ENCODE assay signal across 8 cellular contexts in the genomic region with DNA sequence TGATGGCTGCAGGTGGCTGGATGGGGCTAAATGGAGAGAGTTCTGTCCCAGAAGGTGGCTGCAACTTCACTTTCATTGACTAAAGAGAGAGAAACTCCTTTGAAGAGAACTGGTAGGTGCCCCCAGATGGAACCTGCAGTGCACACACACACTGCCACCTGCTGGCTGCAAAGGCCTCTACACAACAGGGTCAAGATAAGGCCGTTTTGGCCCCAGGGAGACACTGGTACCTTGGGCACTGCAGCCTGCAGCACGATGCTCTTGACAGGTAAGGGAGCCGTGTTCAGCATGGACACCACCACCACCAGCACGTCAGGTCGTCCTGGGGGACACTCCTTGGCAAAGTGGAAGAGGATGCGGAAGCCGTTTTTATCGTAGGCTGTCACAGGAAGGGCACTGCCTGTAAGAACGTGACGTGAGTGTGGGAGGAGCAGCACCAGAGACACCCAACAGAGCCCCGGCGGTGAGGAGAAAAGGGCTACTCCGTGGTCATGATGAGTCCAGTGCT. TPM values are rescaled to one million over a fixed set of nuclear protein-coding genes. Genes with fewer than 3 reads are reported as not detected.
A peak's percentile ranks its signal among the peaks of the same experiment; 100 is the strongest.
DNase-seq lines count a peak whose midpoint lies in the region; ATAC-seq, FAIRE-seq and TF ChIP-seq lines count a peak whose summit lies in the region.

No MANE protein-coding gene starts in this region.

- H3K36me3 ChIP-seq in A673 (ENCODE audit: insufficient read depth, low read length, poor library complexity, severe bottlenecking) (peaks cover 91% of the 10 kb centered on the region), WERI-Rb-1 (peaks cover 97% of the 10 kb centered on the region), bronchial epithelial cell (ENCODE audit: control insufficient read depth, insufficient read depth, low read length) (peaks cover 53% of the 10 kb centered on the region)

- no peak overlapping the region for H3K27ac ChIP-seq in A673 (ENCODE audit: low read depth, low read length, poor library complexity, severe bottlenecking)
- H3K27ac ChIP-seq in WERI-Rb-1: peak overlapping the region; percentile 22; the same call in 1 of the 2 replicates

- peak; percentile 53 for ATAC-seq in GM18498 (IDR thresholded peaks at IDR 0.05; ENCODE audit: unreplicated experiment)
- ATAC-seq in GM19397 (IDR thresholded peaks at IDR 0.05; ENCODE audit: unreplicated experiment): no peak

- no peaks in the 10 kb centered on the region for H3K9me3 ChIP-seq in A673 (ENCODE audit: low read depth, low read length, poor library complexity, severe bottlenecking)
- H3K9me3 ChIP-seq in WERI-Rb-1 (ENCODE audit: severe bottlenecking): no peaks in the 10 kb centered on the region

- intact Hi-C loops in A673 (cut with micrococcal nuclease; ENCODE audit: unreplicated experiment): no loop called here

- TF ChIP-seq CTCF in A673 (conservative IDR thresholded peaks at IDR 0.05; ENCODE audit: low read depth, low read length) (peak; percentile 92), WERI-Rb-1 (IDR thresholded peaks at IDR 0.05; ENCODE audit: low read depth, low read length) (peak; percentile 97), bronchial epithelial cell (IDR thresholded peaks at IDR 0.05; ENCODE audit: insufficient read depth, low read length, severe bottlenecking) (peak; percentile 87)

- H3K27me3 ChIP-seq in A673 (replicated peaks; ENCODE audit: insufficient read depth, low read depth, low read length, poor library complexity) (no peaks in the 10 kb centered on the region), WERI-Rb-1 (ENCODE audit: insufficient read depth, low read depth, severe bottlenecking) (no peaks in the 10 kb centered on the region), bronchial epithelial cell (ENCODE audit: control insufficient read depth, insufficient read depth, low read length) (no peaks in the 10 kb centered on the region)

- POLR2A ChIA-PET in A673 (lab: Charles Lee; ENCODE audit: low non-redundant PET): interaction anchor here (0.7 kb wide), 1 partner anchor 18 kb away, joined by 6 read pairs; no protein-coding TSS in a partner anchor

- DNase-seq in A673 (ENCODE audit: low spot score): peak; percentile 80
- peak; percentile 60 for DNase-seq in NCI-H2196 (lab: John Stamatoyannopoulos, UW; ENCODE audit: unreplicated experiment)
- DNase-seq in WERI-Rb-1: peak; percentile 81
- peak; percentile 57 for DNase-seq in bronchial epithelial cell (ENCODE audit: low read depth)
- DNase-seq in kidney glomerular epithelial cell (lab: John Stamatoyannopoulos, UW): peak; percentile 31
- peak; percentile 44 to 47 for DNase-seq in stimulated activated CD4-positive, alpha-beta T cell treated with anti-CD3 and anti-CD28 coated beads, Interleukin-4, amount 100 ng/mL, for 48 hours (ENCODE audit: low read depth in 2 of 2)

- CTCF ChIA-PET in A673 (lab: Charles Lee): interaction anchor here (1.8 kb wide), 1 partner anchor 125 kb away, joined by 6 read pairs; no protein-coding TSS in a partner anchor

- no TSS peak for BruUV-seq in A673 (replicated peaks; lab: Mats Ljungman, UMichigan)

- H3K4me3 ChIP-seq in A673 (ENCODE audit: low read depth, low read length, poor library complexity, severe bottlenecking): no peak overlapping the region
- H3K4me3 ChIP-seq in WERI-Rb-1 (ENCODE audit: low read depth, low read length): no peak overlapping the region
- H3K4me3 ChIP-seq in bronchial epithelial cell (ENCODE audit: low read depth, low read length): no peak overlapping the region

- no peak for FAIRE-seq in bronchial epithelial cell (lab: Jason Lieb, UNC)

- peaks cover 6% of the 10 kb centered on the region for H3K4me1 ChIP-seq in A673 (ENCODE audit: insufficient read depth, low read length, poor library complexity, severe bottlenecking)

RNA-seq across cellular contexts. Expression of a gene that starts 22.7 kb away (rescaled TPM):
- 52.7 and 55.8 TPM in 2 replicates for total RNA-seq in A673 (2021)
- total RNA-seq in bronchial epithelial cell: 14.5 and 14.7 TPM in 2 replicates

RNA-seq across cellular contexts. Expression of a gene that starts 22.9 kb away (rescaled TPM):
- total RNA-seq in A673 (2021) (103 and 105 TPM in 2 replicates), bronchial epithelial cell (83.3 and 83.5 TPM in 2 replicates)

RNA-seq across cellular contexts. Expression of a gene that starts 32.3 kb away (rescaled TPM):
- total RNA-seq in A673 (2021) (14.7 and 22.4 TPM in 2 replicates), bronchial epithelial cell (30.0 and 36.4 TPM in 2 replicates)

RNA-seq across cellular contexts. Expression of a gene that starts 33.3 kb away (rescaled TPM):
- total RNA-seq in A673 (2021) (140 and 156 TPM in 2 replicates), bronchial epithelial cell (21.4 and 22.4 TPM in 2 replicates)

RNA-seq across cellular contexts. Expression of a gene that starts 50.5 kb away (rescaled TPM):
- total RNA-seq in A673 (2021): 40.0 and 45.0 TPM in 2 replicates
- 10.2 and 12.1 TPM in 2 replicates for total RNA-seq in bronchial epithelial cell

Comparison
In these comparisons a context has a peak if more than half of its experiments do, and no peak if none do; other contexts are left out.
1. DNase-seq: peak in every context shown above with its lines; median percentile 81 in WERI-Rb-1; 80 in A673; 60 in NCI-H2196; 57 in bronchial epithelial cell; 46 in stimulated activated CD4-positive, alpha-beta T cell treated with anti-CD3 and anti-CD28 coated beads, Interleukin-4, amount 100 ng/mL, for 48 hours; 31 in kidney glomerular epithelial cell.